Comparison of ENCODE assay signal across 20 cellular contexts in the genomic region with DNA sequence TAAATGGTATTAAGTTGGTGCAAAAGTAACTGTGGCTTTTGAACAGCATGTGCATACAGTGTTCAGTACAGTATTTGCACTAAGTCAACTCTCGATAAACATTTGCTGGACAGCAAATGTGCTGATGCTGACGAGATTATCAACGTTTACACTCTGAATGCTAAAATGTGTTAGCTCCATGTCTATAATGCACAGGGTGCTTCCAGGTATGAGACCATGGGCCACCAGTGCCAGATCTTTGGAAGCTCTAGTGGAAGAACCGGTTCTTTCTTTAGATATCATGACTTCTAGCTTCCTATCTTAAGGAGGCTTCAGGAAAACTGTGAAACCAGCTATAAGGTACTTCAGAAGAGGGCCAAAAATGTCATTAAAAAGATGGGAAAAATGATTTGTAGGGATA. TPM values are rescaled to one million over a fixed set of nuclear protein-coding genes. Genes with fewer than 3 reads are reported as not detected.
DNase-seq lines count a peak whose midpoint lies in the region; ATAC-seq and TF ChIP-seq lines count a peak whose summit lies in the region.
"Had no signal": no experiment of that assay in that cellular context is flagged by ENCODE, and none has a peak within 500 bp of the region (broad histone marks: within the 10 kb centered on the region; RNA-seq: fewer than 3 reads in every experiment).

No MANE protein-coding gene starts in this region.

- peaks cover 16% of the 10 kb centered on the region for H3K4me1 ChIP-seq in RWPE2 (ENCODE audit: insufficient read depth, poor library complexity, severe bottlenecking)
- peaks cover 48% of the 10 kb centered on the region for H3K4me1 ChIP-seq in rectal smooth muscle tissue (ENCODE audit: control insufficient read depth, insufficient read depth, low read length)
- H3K4me1 ChIP-seq in uterus = peaks cover 8 to 17% of the 10 kb centered on the region in 2 donors
- H3K4me1 ChIP-seq in lower lobe of right lung = peaks cover 19% of the 10 kb centered on the region

- no peak for ATAC-seq in RWPE2 (ENCODE audit: low read depth)
- no peak for ATAC-seq in GM21619 (IDR thresholded peaks at IDR 0.05; ENCODE audit: unreplicated experiment)
- no peak for ATAC-seq in lower lobe of right lung
- ATAC-seq in GM18505 (IDR thresholded peaks at IDR 0.05; ENCODE audit: unreplicated experiment) = no peak
- ATAC-seq: PC-3 had no signal

- H3K27ac ChIP-seq in RWPE2 (ENCODE audit: poor library complexity, severe bottlenecking) = peak overlapping the region; percentile 80
- H3K27ac ChIP-seq in coronary artery = peak overlapping the region; percentile 90 to 94
- H3K27ac ChIP-seq in rectal smooth muscle tissue (ENCODE audit: low read depth, low read length) = peak overlapping the region; percentile 91
- H3K27ac ChIP-seq in uterus = peak overlapping the region; percentile 75 to 92
- no peak overlapping the region for H3K27ac ChIP-seq in lower lobe of right lung

- TF ChIP-seq CTCF in RWPE2 (IDR thresholded peaks at IDR 0.05; ENCODE audit: poor library complexity, severe bottlenecking) = no peak
- TF ChIP-seq CTCF in coronary artery (IDR thresholded peaks at IDR 0.05) = no peak
- TF ChIP-seq CTCF in uterus (IDR thresholded peaks at IDR 0.05) = no peak
- TF ChIP-seq CTCF in lower lobe of right lung (IDR thresholded peaks at IDR 0.05) = no peak

- H3K9ac ChIP-seq in rectal smooth muscle tissue (ENCODE audit: low read length) = no peak overlapping the region

- intact Hi-C loops in uterus (cut with DNase I; ENCODE audit: low total_unique reads) (no loop called here), lower lobe of right lung (cut with DNase I) (no loop called here)

- H3K27me3 ChIP-seq in RWPE2 (ENCODE audit: insufficient read depth, poor library complexity, severe bottlenecking) (no peaks in the 10 kb centered on the region), rectal smooth muscle tissue (ENCODE audit: control insufficient read depth, insufficient read depth, low read length) (no peaks in the 10 kb centered on the region), uterus (no peaks in the 10 kb centered on the region), lower lobe of right lung (ENCODE audit: low read depth) (no peaks in the 10 kb centered on the region)

- H3K36me3 ChIP-seq in RWPE2 (ENCODE audit: low read depth) (peaks cover 89% of the 10 kb centered on the region), rectal smooth muscle tissue (ENCODE audit: control insufficient read depth, insufficient read depth, low read length) (peaks cover 38% of the 10 kb centered on the region), uterus (no peaks in the 10 kb centered on the region), lower lobe of right lung (peaks cover 98% of the 10 kb centered on the region)

- DNase-seq in RWPE2 (ENCODE audit: low spot score) (no peak), coronary artery (ENCODE audit: low spot score) (no peak), uterus (no peak), lower lobe of right lung (no peak)
- DNase-seq: ACHN; C1 segment of cervical spinal cord; CD8-positive, alpha-beta memory T cell; KBM-7; MV-4-11; NCI-H1417; NCI-H187; NCI-H2107; NCI-H226; NCI-H524 treated with DMSO at 0.1 percent for 48 hours; PC-3; RPMI8226; SIG-M5 had no signal

- TF ChIP-seq POLR2A in uterus (IDR thresholded peaks at IDR 0.05) (no peak), GM18505 (IDR thresholded peaks at IDR 0.05; ENCODE audit: borderline replicate concordance, extremely low read depth, insufficient read depth, insufficient read length) (no peak)

- H3K4me3 ChIP-seq in RWPE2 (ENCODE audit: severe bottlenecking) (no peak overlapping the region), coronary artery (no peak overlapping the region), rectal smooth muscle tissue (ENCODE audit: low read length) (no peak overlapping the region), uterus (no peak overlapping the region), lower lobe of right lung (no peak overlapping the region)

- H3K9me3 ChIP-seq in RWPE2 (ENCODE audit: severe bottlenecking) (no peaks in the 10 kb centered on the region), uterus (no peaks in the 10 kb centered on the region), lower lobe of right lung (no peaks in the 10 kb centered on the region)

RNA-seq across cellular contexts. Expression of a gene that starts 17.2 kb away (rescaled TPM):
- total RNA-seq in uterus (100 to 1,000 TPM in 1 of 4 donors, 10 to 100 TPM in 3; 24.4 to 226 (median 82.3) TPM), lower lobe of right lung (67.4 TPM)
